ENCODE assay signal across 21 cellular contexts in the genomic region with DNA sequence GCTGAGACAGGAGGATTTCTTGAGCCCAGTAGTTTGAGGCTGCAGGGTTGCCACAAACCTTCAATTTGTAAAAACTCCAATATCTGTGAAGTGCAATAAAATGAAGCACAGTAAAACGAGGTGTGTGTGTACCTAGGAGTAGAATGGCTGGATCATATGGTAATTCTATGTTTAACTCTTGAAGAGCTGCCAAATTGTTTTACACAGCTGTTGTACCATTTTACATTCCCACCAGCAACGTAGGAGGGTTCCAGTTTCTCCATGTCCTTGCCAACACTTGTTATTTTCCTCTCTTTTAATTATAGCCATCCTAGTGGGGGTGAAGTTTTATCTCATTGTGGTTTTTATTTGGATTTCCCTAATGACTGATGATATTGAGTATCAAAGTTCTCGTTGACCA. TPM values are rescaled to one million over a fixed set of nuclear protein-coding genes. Genes with fewer than 3 reads are reported as not detected.
DNase-seq lines count a peak whose midpoint lies in the region; ATAC-seq, FAIRE-seq and TF ChIP-seq lines count a peak whose summit lies in the region.
"Had no signal": no experiment of that assay in that cellular context is flagged by ENCODE, and none has a peak within 500 bp of the region (broad histone marks: within the 10 kb centered on the region; RNA-seq: fewer than 3 reads in every experiment).

No MANE protein-coding gene starts in this region.

- peaks cover 4% of the 10 kb centered on the region for H3K9me3 ChIP-seq in left ventricle myocardium inferior (replicated peaks)
- H3K9me3 ChIP-seq in right atrium auricular region: no peaks in the 10 kb centered on the region
- H3K9me3 ChIP-seq in HepG2 (ENCODE audit: low read length): no peaks in the 10 kb centered on the region
- H3K9me3 ChIP-seq in gastrocnemius medialis: no peaks in the 10 kb centered on the region
- no peaks in the 10 kb centered on the region for H3K9me3 ChIP-seq in tibial artery

- TF ChIP-seq EP300 in HepG2 (IDR thresholded peaks at IDR 0.05; ENCODE audit: low read depth in 2 of 2, low read length in 2 of 2) (no peak), HepG2 (CRISPR knock-in tag; IDR thresholded peaks at IDR 0.05; ENCODE audit: borderline replicate concordance) (no peak)

- in situ Hi-C loops in HepG2 (cut with HindIII; ENCODE audit: extremely low pct_ligation_motif_present, low pct_unique_long_range_greater_than_20kb) (no loop called here), gastrocnemius medialis (cut with MboI; ENCODE audit: low sequenced_read_pairs in 4 of 4) (no loop called here)

- H2AFZ ChIP-seq in HepG2 (ENCODE audit: low read length): no peak overlapping the region
- H2AFZ ChIP-seq: GM23338 had no signal

- peaks cover 78% of the 10 kb centered on the region for H3K79me2 ChIP-seq in HepG2 (ENCODE audit: insufficient read depth, low read length)

- intact Hi-C loops in left ventricle myocardium inferior (cut with micrococcal nuclease) (no loop called here), HepG2 (cut with micrococcal nuclease; ENCODE audit: unreplicated experiment) (loop anchor here (5.0 kb wide), 1 partner anchor 93 kb away; no protein-coding TSS in a partner anchor), gastrocnemius medialis (cut with DNase I; ENCODE audit: low total_unique reads) (loop anchor here (5.0 kb wide), 1 partner anchor 52 kb away; no protein-coding TSS in a partner anchor), tibial artery (cut with DNase I; ENCODE audit: low total_unique reads) (no loop called here)

- DNase-seq in left ventricle myocardium inferior: no peak
- no peak for DNase-seq in right atrium auricular region (ENCODE audit: low spot score)
- peak; percentile 5 for DNase-seq in NCI-H69 (lab: John Stamatoyannopoulos, UW)
- DNase-seq in HepG2 (ENCODE audit: low spot score): no peak
- no peak for DNase-seq in gastrocnemius medialis
- no peak for DNase-seq in NCI-H1694 treated with DMSO at 0.1 percent for 48 hours (lab: John Stamatoyannopoulos, UW)
- no peak for DNase-seq in tibial artery
- no peak for DNase-seq in NOMO-1 treated with dmso at 0.1 percent for 144 hours (lab: John Stamatoyannopoulos, UW; ENCODE audit: unreplicated experiment)
- DNase-seq: 8988T; C1 segment of cervical spinal cord; CD4-positive, CD25-positive, alpha-beta regulatory T cell; CD8-positive, alpha-beta memory T cell; COR-L47; DMS153; DMS79 treated with DMSO at 0.1 percent for 48 hours; GF-D8; HCEC 1CT; HFFc6 had no signal

- no peak for TF ChIP-seq RAD21 in HepG2 (CRISPR knock-in tag; IDR thresholded peaks at IDR 0.05)

- H3K4me2 ChIP-seq in HepG2 (ENCODE audit: low read depth, low read length): no peak overlapping the region
- H3K4me2 ChIP-seq: GM23338 had no signal

- H3K27me3 ChIP-seq in left ventricle myocardium inferior (ENCODE audit: low read depth): no peaks in the 10 kb centered on the region
- no peaks in the 10 kb centered on the region for H3K27me3 ChIP-seq in right atrium auricular region
- H3K27me3 ChIP-seq in HepG2 (ENCODE audit: control insufficient read depth in 1 of 2, insufficient read depth in 2 of 2, low read length in 2 of 2): no peaks in the 10 kb centered on the region
- H3K27me3 ChIP-seq in gastrocnemius medialis: no peaks in the 10 kb centered on the region
- no peaks in the 10 kb centered on the region for H3K27me3 ChIP-seq in tibial artery

- H3K36me3 ChIP-seq in left ventricle myocardium inferior: peaks cover 26% of the 10 kb centered on the region
- peaks cover 22% of the 10 kb centered on the region for H3K36me3 ChIP-seq in right atrium auricular region
- peaks cover 3 to 36% of the 10 kb centered on the region in 2 experiments for H3K36me3 ChIP-seq in HepG2 (replicated peaks in 1 of 2; ENCODE audit: control insufficient read depth in 1 of 2, insufficient read depth in 2 of 2, low read length in 2 of 2)
- peaks cover 0 to 17% of the 10 kb centered on the region in 2 donors for H3K36me3 ChIP-seq in gastrocnemius medialis
- peaks cover 3 to 21% (median 15%) of the 10 kb centered on the region in 3 donors for H3K36me3 ChIP-seq in tibial artery

- TF ChIP-seq CTCF in left ventricle myocardium inferior (IDR thresholded peaks at IDR 0.05; ENCODE audit: borderline replicate concordance) (no peak), right atrium auricular region (IDR thresholded peaks at IDR 0.05) (no peak), HepG2 (CRISPR knock-in tag; IDR thresholded peaks at IDR 0.05) (no peak), gastrocnemius medialis (IDR thresholded peaks at IDR 0.05 in 4 of 5, conservative IDR thresholded peaks at IDR 0.05 in 1 of 5) (no peak), tibial artery (IDR thresholded peaks at IDR 0.05) (no peak)

- H3K9ac ChIP-seq in HepG2 (ENCODE audit: insufficient read depth, low read depth, low read length): no peak overlapping the region

- ATAC-seq in HepG2: no peak
- ATAC-seq in gastrocnemius medialis: peak; percentile 26 to 82
- ATAC-seq: GM23338 had no signal

- BruUV-seq in HepG2 (replicated peaks; lab: Mats Ljungman, UMichigan): no TSS peak

- CTCF ChIA-PET in HepG2 (lab: Yijun Ruan, JAX; ENCODE audit: low intra/inter-chr PET ratio, low total read pairs): no interaction called here

- no peak for FAIRE-seq in HepG2 (lab: Jason Lieb, UNC)
- FAIRE-seq: H54, HTR-8/SVneo had no signal

- WGBS in HepG2 (ENCODE audit: low lambda C conversion rate): 71% methylated on average over 3 of the region's 3 CpGs

- peaks cover 3% of the 10 kb centered on the region; the same call in 1 of the 2 replicates for H4K20me1 ChIP-seq in HepG2 (ENCODE audit: insufficient read depth, low read length)

- peak overlapping the region; percentile 10 for H3K27ac ChIP-seq in left ventricle myocardium inferior (replicated peaks)
- peak overlapping the region in 1 of 2 donors; percentile 57 for H3K27ac ChIP-seq in right atrium auricular region
- no peak overlapping the region for H3K27ac ChIP-seq in HepG2 (ENCODE audit: extremely low read length, insufficient read depth, low read length)
- H3K27ac ChIP-seq in gastrocnemius medialis: peak overlapping the region; percentile 36 to 45 (median 40)
- no peak overlapping the region for H3K27ac ChIP-seq in tibial artery

- POLR2A ChIA-PET in HepG2 (lab: Yijun Ruan, JAX): interaction anchor here (1.2 kb wide), 1 partner anchor 8 kb away, joined by 3 read pairs; no protein-coding TSS in a partner anchor

- H3K4me1 ChIP-seq in left ventricle myocardium inferior (peaks cover 63% of the 10 kb centered on the region), right atrium auricular region (peaks cover 0 to 24% of the 10 kb centered on the region in 2 donors), HepG2 (ENCODE audit: insufficient read depth, low read length) (peaks cover 45% of the 10 kb centered on the region), gastrocnemius medialis (peaks cover 52 to 66% of the 10 kb centered on the region in 2 donors), tibial artery (peaks cover 0 to 24% (median 3%) of the 10 kb centered on the region in 4 donors)

- H3K4me3 ChIP-seq in left ventricle myocardium inferior (no peak overlapping the region), right atrium auricular region (no peak overlapping the region), HepG2 (replicated peaks in 1 of 3; ENCODE audit: insufficient read depth in 1 of 3, low read depth in 2 of 3, low read length in 3 of 3) (no peak overlapping the region), gastrocnemius medialis (no peak overlapping the region), tibial artery (no peak overlapping the region)
- H3K4me3 ChIP-seq: GM23338 had no signal

- TF ChIP-seq POLR2A in HepG2 (IDR thresholded peaks at IDR 0.05; ENCODE audit: insufficient read depth in 1 of 2, low read depth in 2 of 2, low read length in 2 of 2) (no peak), gastrocnemius medialis (IDR thresholded peaks at IDR 0.05) (no peak)

TF ChIP-seq in HepG2, 621 proteins besides CTCF, POLR2A, EP300 and RAD21 (continues in another document):
- no peak for TF ChIP-seq NRL (CRISPR knock-in tag; IDR thresholded peaks at IDR 0.05; ENCODE audit: borderline replicate concordance)

RNA-seq across cellular contexts. Expression of gene PLEKHA1, which starts 16.2 kb away (rescaled TPM):
- total RNA-seq in left ventricle myocardium inferior (50.4 TPM), right atrium auricular region (10 to 100 TPM; 28.9 to 31.6 TPM), HepG2 (2016; rRNA removed; fragmentation: Illumina TruSeq; extraction: Trizol) (30.8 and 32.2 TPM in 2 replicates), gastrocnemius medialis (10 to 100 TPM; 33.7 to 54.0 (median 37.8) TPM)
- 30.5 and 35.2 TPM in 2 replicates for total RNA-seq in HepG2 (2016; cell fraction: cytosol; rRNA removed; fragmentation: Illumina TruSeq; extraction: Trizol; ENCODE audit: low read depth)
- 31.2 and 31.8 TPM in 2 replicates for total RNA-seq in HepG2 (2016; cell fraction: insoluble cytoplasmic fraction; rRNA removed; fragmentation: Illumina TruSeq; extraction: Trizol)
- total RNA-seq in HepG2 (2016; cell fraction: membrane; rRNA removed; fragmentation: Illumina TruSeq; extraction: Trizol): 30.6 and 31.8 TPM in 2 replicates
- 49.0 and 52.5 TPM in 2 replicates for total RNA-seq in HepG2 (2016; cell fraction: nucleus; rRNA removed; fragmentation: Illumina TruSeq; extraction: Trizol)
- 48.6 and 53.3 TPM in 2 replicates for polyA plus RNA-seq in HepG2 (2011; rRNA removed)
- polyA plus RNA-seq in HepG2 (2011; cell fraction: cytosol; rRNA removed): 22.6 and 33.2 TPM in 2 replicates
- polyA plus RNA-seq in HepG2 (2011; cell fraction: nucleus; rRNA removed): 69.6 and 81.2 TPM in 2 replicates
- polyA plus RNA-seq in HepG2 (2012): 47.9 and 50.2 TPM in 2 replicates
- 2.8 and 3.5 TPM in 2 replicates for polyA plus RNA-seq in HepG2 (2016; cell fraction: cytosol; fragmentation: Illumina TruSeq; extraction: Trizol; ENCODE audit: low read depth)
- 26.3 and 29.3 TPM in 2 replicates for polyA plus RNA-seq in HepG2 (2016; cell fraction: insoluble cytoplasmic fraction; fragmentation: Illumina TruSeq; extraction: Trizol; ENCODE audit: low read depth)
- 8.7 and 10.2 TPM in 2 replicates for polyA plus RNA-seq in HepG2 (2016; cell fraction: membrane; fragmentation: Illumina TruSeq; extraction: Trizol; ENCODE audit: low read depth)
- polyA plus RNA-seq in HepG2 (2016; cell fraction: nucleus; fragmentation: Illumina TruSeq; extraction: Trizol; ENCODE audit: insufficient read depth, low read depth): 65.7 and 69.7 TPM in 2 replicates
- polyA minus RNA-seq in HepG2 (2011; rRNA and poly(A)+ RNA removed; ENCODE audit: low replicate concordance): 15.3 and 18.9 TPM in 2 replicates
- 28.0 and 35.3 TPM in 2 replicates for polyA minus RNA-seq in HepG2 (2011; cell fraction: cytosol; rRNA and poly(A)+ RNA removed)
- polyA minus RNA-seq in HepG2 (2011; cell fraction: nucleus; rRNA and poly(A)+ RNA removed): 157 and 207 TPM in 2 replicates

Comparison
In these comparisons a context has a peak if more than half of its experiments do, and no peak if none do; other contexts are left out.
1. H3K27ac ChIP-seq: peak in left ventricle myocardium inferior (single experiment) and gastrocnemius medialis (4 of 4); none in HepG2 (single experiment) and tibial artery (0 of 2).
2. intact Hi-C loops: an anchor here in HepG2 (5.0 kb wide) and gastrocnemius medialis (5.0 kb wide); none called in left ventricle myocardium inferior and tibial artery.